8 cellular contexts compared by ENCODE assay signal in the genomic region with DNA sequence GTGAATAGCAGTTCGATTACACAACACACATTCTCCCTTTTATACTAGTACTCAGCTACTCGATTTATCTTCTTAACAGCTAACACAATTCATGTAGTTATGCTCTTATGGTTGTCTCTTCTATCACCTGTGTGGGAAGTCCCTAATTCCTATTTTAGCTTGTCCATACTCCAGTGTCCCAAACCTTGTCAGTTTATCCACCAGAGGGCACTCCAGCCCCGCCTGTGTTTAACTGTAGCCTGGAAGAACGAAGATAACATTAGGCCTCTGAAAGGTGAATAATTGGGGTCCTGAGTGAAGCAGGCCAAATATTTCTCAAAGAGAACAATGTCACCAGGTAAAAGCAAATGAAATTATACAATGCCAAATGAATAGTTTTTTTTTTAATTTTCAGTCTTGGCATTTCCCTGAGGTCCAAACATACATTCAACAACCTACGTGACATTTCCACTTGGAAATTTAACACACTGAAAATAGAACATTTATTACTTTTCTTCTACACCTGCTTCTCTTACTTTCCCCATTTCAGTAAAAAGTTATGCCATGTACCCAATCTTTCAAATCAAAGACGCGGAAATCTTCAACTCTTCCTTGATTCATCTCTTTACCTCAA.
DNase-seq lines count a peak whose midpoint lies in the region; ATAC-seq and TF ChIP-seq lines count a peak whose summit lies in the region.

No MANE protein-coding gene starts in this region.

- intact Hi-C loops in Calu3 (cut with micrococcal nuclease; ENCODE audit: unreplicated experiment) = loop anchor here (1.0 to 5.0 kb wide), 5 partner anchors 275 to 806 kb away; no protein-coding TSS in a partner anchor

- TF ChIP-seq CTCF in Calu3 (IDR thresholded peaks at IDR 0.05; ENCODE audit: unreplicated experiment) (peak; percentile 78), astrocyte of the spinal cord (IDR thresholded peaks at IDR 0.05; ENCODE audit: low read depth, low read length) (peak; percentile 79)

- H3K27me3 Mint-ChIP-seq in Calu3 (ENCODE audit: unreplicated experiment) = no peaks in the 10 kb centered on the region
- H3K27me3 Mint-ChIP-seq in stimulated activated memory B cell treated with anti-CD40 and anti-IgM and Interleukin-4, amounts not matched to agents 10 μg/mL and 1 μg/mL and 100 μg/mL, for 72 hours = no peaks in the 10 kb centered on the region

- H3K4me3 Mint-ChIP-seq in Calu3 (ENCODE audit: low read depth, unreplicated experiment) = no peak overlapping the region
- no peak overlapping the region for H3K4me3 Mint-ChIP-seq in stimulated activated memory B cell treated with anti-CD40 and anti-IgM and Interleukin-4, amounts not matched to agents 10 μg/mL and 1 μg/mL and 100 μg/mL, for 72 hours

- no peak overlapping the region for H3K27ac ChIP-seq in substantia nigra (ENCODE audit: low read depth, low read length, poor library complexity, severe bottlenecking)

- no peaks in the 10 kb centered on the region for H3K4me1 Mint-ChIP-seq in Calu3 (ENCODE audit: low read depth, unreplicated experiment)
- no peaks in the 10 kb centered on the region for H3K4me1 Mint-ChIP-seq in stimulated activated memory B cell treated with anti-CD40 and anti-IgM and Interleukin-4, amounts not matched to agents 10 μg/mL and 1 μg/mL and 100 μg/mL, for 72 hours

- no TSS peak for BruUV-seq in Calu3 (replicated peaks; lab: Mats Ljungman, UMichigan)

- H3K36me3 Mint-ChIP-seq in Calu3 (ENCODE audit: insufficient read depth, unreplicated experiment) = no peaks in the 10 kb centered on the region
- no peaks in the 10 kb centered on the region for H3K36me3 Mint-ChIP-seq in stimulated activated memory B cell treated with anti-CD40 and anti-IgM and Interleukin-4, amounts not matched to agents 10 μg/mL and 1 μg/mL and 100 μg/mL, for 72 hours

- no peak overlapping the region for H3K4me3 ChIP-seq in astrocyte of the spinal cord (ENCODE audit: low read depth, low read length)

- no peaks in the 10 kb centered on the region for H3K9me3 Mint-ChIP-seq in Calu3 (ENCODE audit: low read depth, unreplicated experiment)
- H3K9me3 Mint-ChIP-seq in stimulated activated memory B cell treated with anti-CD40 and anti-IgM and Interleukin-4, amounts not matched to agents 10 μg/mL and 1 μg/mL and 100 μg/mL, for 72 hours = peaks cover 4% of the 10 kb centered on the region

- ATAC-seq in GM18868 (IDR thresholded peaks at IDR 0.05; ENCODE audit: unreplicated experiment) = peak; percentile 98
- ATAC-seq in HG03066 (IDR thresholded peaks at IDR 0.05; ENCODE audit: low read depth, unreplicated experiment) = peak; percentile 96
- no peak for ATAC-seq in stimulated activated memory B cell treated with anti-CD40 and anti-IgM and Interleukin-4, amounts not matched to agents 10 μg/mL and 1 μg/mL and 100 μg/mL, for 72 hours

- in situ Hi-C loops in astrocyte of the spinal cord (cut with HindIII; ENCODE audit: low sequenced_read_pairs) = no loop called here

- no peak overlapping the region for H3K27ac Mint-ChIP-seq in Calu3 (ENCODE audit: unreplicated experiment)
- H3K27ac Mint-ChIP-seq in stimulated activated memory B cell treated with anti-CD40 and anti-IgM and Interleukin-4, amounts not matched to agents 10 μg/mL and 1 μg/mL and 100 μg/mL, for 72 hours = no peak overlapping the region

- CTCF ChIA-PET in Calu3 (lab: Charles Lee) = interaction anchor here (0.8 kb wide), 1 partner anchor 568 kb away, joined by 3 read pairs; no protein-coding TSS in a partner anchor

- DNase-seq in Calu3 = peak; percentile 82
- DNase-seq in NCI-H526 (lab: John Stamatoyannopoulos, UW) = peak; percentile 5 to 58
- DNase-seq in astrocyte of the spinal cord (ENCODE audit: low read depth, low spot score) = peak; percentile 41
- DNase-seq in inferior parietal cortex (ENCODE audit: extremely low spot score) = peak; percentile 83
- peak in 38 of 49 donors; percentile 0 to 62 (median 23) for DNase-seq in substantia nigra (lab: John Stamatoyannopoulos, UW)

Comparison
In these comparisons a context has a peak if more than half of its experiments do, and no peak if none do; other contexts are left out.
1. DNase-seq: peak in every context shown above with its lines; median percentile 83 in inferior parietal cortex; 82 in Calu3; 41 in astrocyte of the spinal cord; 32 in NCI-H526; 23 in substantia nigra.